Comparison of ENCODE assay signal across 12 cellular contexts in the genomic region with DNA sequence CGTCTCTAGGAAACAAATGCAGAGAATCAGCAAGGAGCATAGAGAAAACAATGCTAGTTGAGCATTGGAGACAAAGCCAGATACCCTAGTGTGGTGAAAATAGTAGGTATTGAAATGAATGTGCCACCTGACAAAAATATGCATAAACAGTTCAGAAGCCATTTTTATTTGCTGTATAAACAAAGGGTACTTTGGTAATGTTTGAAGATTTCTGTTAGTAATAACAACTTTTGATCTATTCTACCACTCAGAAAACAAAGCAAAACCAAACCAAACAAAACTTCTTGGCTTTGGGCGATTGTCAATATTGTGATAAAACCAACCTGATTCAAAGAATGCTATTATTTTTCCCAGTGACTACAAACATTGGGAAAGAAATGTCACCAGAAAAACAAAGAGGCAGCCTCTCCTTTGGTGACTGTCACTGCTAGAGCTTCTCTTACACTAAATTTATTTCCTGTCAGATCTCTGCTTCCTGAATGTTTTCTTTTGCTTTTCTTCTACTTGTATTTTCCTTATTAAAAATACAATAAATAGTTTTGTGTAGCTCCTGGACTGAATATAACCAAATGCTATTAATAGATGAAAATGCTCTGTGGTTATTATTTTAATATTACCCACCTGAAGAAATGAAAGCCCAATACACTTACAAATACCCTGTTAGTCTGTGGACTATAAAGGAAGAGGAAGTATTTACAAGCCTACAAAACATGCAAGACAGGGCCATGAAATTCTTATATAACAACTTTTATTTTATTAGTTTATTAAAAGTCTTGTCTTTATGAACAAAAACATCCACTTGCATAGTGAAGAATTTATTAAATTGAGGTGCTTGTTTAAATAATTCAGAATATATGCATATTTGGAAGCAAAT. TPM values are rescaled to one million over a fixed set of nuclear protein-coding genes. Genes with fewer than 3 reads are reported as not detected.
DNase-seq lines count a peak whose midpoint lies in the region; ATAC-seq and TF ChIP-seq lines count a peak whose summit lies in the region.
"Had no signal": no experiment of that assay in that cellular context is flagged by ENCODE, and none has a peak within 500 bp of the region (broad histone marks: within the 10 kb centered on the region; RNA-seq: fewer than 3 reads in every experiment).

No MANE protein-coding gene starts in this region.

- H3K4me1 ChIP-seq in SJCRH30, result peaks cover 3% of the 10 kb centered on the region; the same call in 1 of the 2 replicates
- no peaks in the 10 kb centered on the region for H3K4me1 ChIP-seq in esophagus squamous epithelium

- peak overlapping the region; percentile 55 for H3K4me3 Mint-ChIP-seq in activated B cell treated with CpG ODN at 0.5 μM for 24 hours
- peak overlapping the region; percentile 51 to 83 (median 74) for H3K4me3 Mint-ChIP-seq in naive thymus-derived CD8-positive, alpha-beta T cell

- no peaks in the 10 kb centered on the region for H3K36me3 Mint-ChIP-seq in activated B cell treated with CpG ODN at 0.5 μM for 24 hours (ENCODE audit: low read depth)
- peaks cover 0 to 13% (median 7%) of the 10 kb centered on the region in 3 donors for H3K36me3 Mint-ChIP-seq in naive thymus-derived CD8-positive, alpha-beta T cell

- H3K9me3 Mint-ChIP-seq in activated B cell treated with CpG ODN at 0.5 μM for 24 hours, result peaks cover 2% of the 10 kb centered on the region
- H3K9me3 Mint-ChIP-seq in naive thymus-derived CD8-positive, alpha-beta T cell, result peaks cover 0 to 23% (median 0%) of the 10 kb centered on the region in 9 donors

- peaks cover 84% of the 10 kb centered on the region for H3K4me1 Mint-ChIP-seq in activated B cell treated with CpG ODN at 0.5 μM for 24 hours
- H3K4me1 Mint-ChIP-seq in naive thymus-derived CD8-positive, alpha-beta T cell, result peaks cover 35 to 85% (median 79%) of the 10 kb centered on the region in 4 donors

- H3K27ac Mint-ChIP-seq in activated B cell treated with CpG ODN at 0.5 μM for 24 hours, result peak overlapping the region; percentile 80
- H3K27ac Mint-ChIP-seq in naive thymus-derived CD8-positive, alpha-beta T cell, result peak overlapping the region; percentile 90 to 99 (median 94)

- H3K27me3 ChIP-seq in SJCRH30 (no peaks in the 10 kb centered on the region), esophagus squamous epithelium (no peaks in the 10 kb centered on the region)

- H3K9me3 ChIP-seq in KOPT-K1 (ENCODE audit: insufficient read depth, low read length, poor library complexity, severe bottlenecking) (no peaks in the 10 kb centered on the region), SJCRH30 (replicated peaks) (no peaks in the 10 kb centered on the region), esophagus squamous epithelium (no peaks in the 10 kb centered on the region)

- TF ChIP-seq CTCF in activated B cell treated with CpG ODN at 0.5 μM for 24 hours (IDR thresholded peaks at IDR 0.05), result no peak
- no peak for TF ChIP-seq CTCF in esophagus squamous epithelium (IDR thresholded peaks at IDR 0.05)

- CTCF ChIA-PET in activated B cell treated with CpG ODN at 0.5 μM for 24 hours (lab: Charles Lee), result no interaction called here

- POLR2A ChIA-PET in activated B cell treated with CpG ODN at 0.5 μM for 24 hours (lab: Charles Lee), result interaction anchor here (1.2 to 2.5 kb wide), 4 partner anchors 9 to 64 kb away, joined by 4 to 7 read pairs (median 4); no protein-coding TSS in a partner anchor
- POLR2A ChIA-PET in naive thymus-derived CD8-positive, alpha-beta T cell (lab: Charles Lee), result interaction anchor here (0.9 to 2.1 kb wide), 6 partner anchors 9 to 87 kb away, joined by 4 to 20 read pairs (median 6); no protein-coding TSS in a partner anchor

- H3K27ac ChIP-seq in KOPT-K1 (ENCODE audit: low read depth, low read length, poor library complexity, severe bottlenecking), result peak overlapping the region; percentile 72
- no peak overlapping the region for H3K27ac ChIP-seq in SJCRH30
- H3K27ac ChIP-seq in esophagus squamous epithelium, result no peak overlapping the region

- no peak for TF ChIP-seq POLR2A in esophagus squamous epithelium (IDR thresholded peaks at IDR 0.05)

- no peak overlapping the region for H3K4me3 ChIP-seq in SJCRH30
- H3K4me3 ChIP-seq in esophagus squamous epithelium, result no peak overlapping the region

- H3K36me3 ChIP-seq in KOPT-K1 (ENCODE audit: insufficient read depth, low read length), result no peaks in the 10 kb centered on the region
- no peaks in the 10 kb centered on the region for H3K36me3 ChIP-seq in SJCRH30
- H3K36me3 ChIP-seq in esophagus squamous epithelium, result no peaks in the 10 kb centered on the region

- DNase-seq in DMS53 treated with DMSO at 0.1 percent for 48 hours (lab: John Stamatoyannopoulos, UW; ENCODE audit: unreplicated experiment), result peak; percentile 89
- DNase-seq in activated B cell treated with CpG ODN at 0.5 μM for 24 hours, result no peak
- DNase-seq in naive thymus-derived CD8-positive, alpha-beta T cell, result peak in 1 of 10 donors; percentile 28
- no peak for DNase-seq in NCI-H2171 treated with DMSO at 0.1 percent for 48 hours (lab: John Stamatoyannopoulos, UW)
- DNase-seq in SJCRH30, result no peak
- no peak for DNase-seq in esophagus squamous epithelium (lab: John Stamatoyannopoulos, UW)
- DNase-seq: DMS79 treated with DMSO at 0.1 percent for 48 hours, NCI-H187 treated with DMSO at 0.1 percent for 48 hours had no signal

- WGBS in esophagus squamous epithelium, 2 donors, result 31 to 49% methylated on average over 2 of the region's 2 CpGs

- intact Hi-C loops in activated B cell treated with CpG ODN at 0.5 μM for 24 hours (cut with micrococcal nuclease) (loop anchor here (1.0 to 10.0 kb wide), 3 partner anchors 9 to 960 kb away; partner anchors contain the start of gene NEK7), esophagus squamous epithelium (cut with DNase I) (no loop called here)

- peak; percentile 56 for ATAC-seq in activated B cell treated with CpG ODN at 0.5 μM for 24 hours (ENCODE audit: low read depth)
- peak; percentile 38 to 52 for ATAC-seq in naive thymus-derived CD8-positive, alpha-beta T cell
- ATAC-seq: esophagus mucosa had no signal

- no peaks in the 10 kb centered on the region for H3K27me3 Mint-ChIP-seq in activated B cell treated with CpG ODN at 0.5 μM for 24 hours
- no peaks in the 10 kb centered on the region for H3K27me3 Mint-ChIP-seq in naive thymus-derived CD8-positive, alpha-beta T cell

RNA-seq across cellular contexts. Expression of gene ATP6V1G3, which starts 5.7 kb away (rescaled TPM):
- total RNA-seq in activated B cell treated with CpG ODN at 0.5 μM for 24 hours (not detected in 2 replicates), esophagus squamous epithelium (not detected)
- not detected for total RNA-seq in naive thymus-derived CD8-positive, alpha-beta T cell
- not detected for polyA plus RNA-seq in naive thymus-derived CD8-positive, alpha-beta T cell
- not detected in 2 replicates for total RNA-seq in SJCRH30 (2014; rRNA removed; shearing (Covaris generic))
- total RNA-seq: activated CD8-positive, alpha-beta memory T cell treated with anti-CD3 and anti-CD28 coated beads for 36 hours; esophagus mucosa; skeletal muscle tissue had no signal
